ENCODE assay signal across 9 cellular contexts in genomic region chr12:113242018-113242418, GRCh38. TPM values are rescaled to one million over a fixed set of nuclear protein-coding genes. Genes with fewer than 3 reads are reported as not detected.
A peak's percentile ranks its signal among the peaks of the same experiment; 100 is the strongest.
DNase-seq lines count a peak whose midpoint lies in the region; ATAC-seq and TF ChIP-seq lines count a peak whose summit lies in the region.
"Had no signal": no experiment of that assay in that cellular context is flagged by ENCODE, and none has a peak within 500 bp of the region (broad histone marks: within the 10 kb centered on the region; RNA-seq: fewer than 3 reads in every experiment).

No MANE protein-coding gene starts in this region.

- H3K4me3 ChIP-seq in HFF-Myc (replicated peaks; ENCODE audit: low read depth, low read length) (no peak overlapping the region), RWPE2 (ENCODE audit: severe bottlenecking) (no peak overlapping the region), right cardiac atrium (ENCODE audit: low read length) (no peak overlapping the region), stomach (no peak overlapping the region)

- DNase-seq in HFF-Myc (ENCODE audit: extremely low read depth, low read depth): peak; percentile 66
- DNase-seq in RWPE2 (ENCODE audit: low spot score): peak; percentile 87
- DNase-seq in right cardiac atrium: peak in 1 of 3 donors; percentile 46
- peak; percentile 87 for DNase-seq in stomach
- no peak for DNase-seq in T-helper 17 cell
- DNase-seq: activated CD4-positive, alpha-beta T cell treated with anti-CD3 and anti-CD28 coated beads, Interleukin-2, amount 50 U/mL, for 1 hour had no signal

- 86% methylated on average over 11 of the region's 11 CpGs for WGBS in right cardiac atrium
- WGBS in stomach, 5 donors: 23 to 48% (median 28%) methylated on average over 11 of the region's 11 CpGs

- ATAC-seq in RWPE2 (ENCODE audit: low read depth): peak; percentile 60
- no peak for ATAC-seq in right cardiac atrium
- ATAC-seq in T-helper 17 cell: no peak
- ATAC-seq in HG03097 (IDR thresholded peaks at IDR 0.05; ENCODE audit: low FRiP score, unreplicated experiment): no peak
- ATAC-seq in GM21576 (IDR thresholded peaks at IDR 0.05; ENCODE audit: unreplicated experiment): no peak

- TF ChIP-seq EP300 in stomach (IDR thresholded peaks at IDR 0.05): no peak

- H3K27me3 Mint-ChIP-seq in T-helper 17 cell: no peaks in the 10 kb centered on the region
- H3K27me3 Mint-ChIP-seq: IgD-negative memory B cell had no signal

- no peak overlapping the region for H3K4me3 Mint-ChIP-seq in T-helper 17 cell
- H3K4me3 Mint-ChIP-seq: IgD-negative memory B cell had no signal

- H3K9me3 ChIP-seq in RWPE2 (ENCODE audit: severe bottlenecking) (no peaks in the 10 kb centered on the region), right cardiac atrium (ENCODE audit: control insufficient read depth, low read length) (no peaks in the 10 kb centered on the region), stomach (no peaks in the 10 kb centered on the region), T-helper 17 cell (ENCODE audit: control insufficient read depth, low read length, poor library complexity, severe bottlenecking) (no peaks in the 10 kb centered on the region)

- H3K4me1 ChIP-seq in RWPE2 (ENCODE audit: insufficient read depth, poor library complexity, severe bottlenecking): peaks cover 57% of the 10 kb centered on the region
- H3K4me1 ChIP-seq in right cardiac atrium (ENCODE audit: control insufficient read depth, insufficient read depth, low read length): peaks cover 40% of the 10 kb centered on the region
- H3K4me1 ChIP-seq in stomach: peaks cover 64 to 99% (median 75%) of the 10 kb centered on the region in 4 donors

- no peak for TF ChIP-seq CTCF in HFF-Myc (IDR thresholded peaks at IDR 0.05; ENCODE audit: low read depth, low read length, missing control alignments)
- TF ChIP-seq CTCF in RWPE2 (IDR thresholded peaks at IDR 0.05; ENCODE audit: poor library complexity, severe bottlenecking): no peak
- no peak for TF ChIP-seq CTCF in stomach (IDR thresholded peaks at IDR 0.05)

- H3K4me1 Mint-ChIP-seq in T-helper 17 cell: peaks cover 15% of the 10 kb centered on the region

- H3K27me3 ChIP-seq in RWPE2 (ENCODE audit: insufficient read depth, poor library complexity, severe bottlenecking): no peaks in the 10 kb centered on the region
- H3K27me3 ChIP-seq in right cardiac atrium (ENCODE audit: control insufficient read depth, insufficient read depth): no peaks in the 10 kb centered on the region
- H3K27me3 ChIP-seq in stomach: no peaks in the 10 kb centered on the region

- TF ChIP-seq POLR2A in stomach (IDR thresholded peaks at IDR 0.05): no peak

- H3K36me3 Mint-ChIP-seq in T-helper 17 cell (ENCODE audit: low read depth): no peaks in the 10 kb centered on the region

- H3K27ac Mint-ChIP-seq in T-helper 17 cell: no peak overlapping the region
- H3K27ac Mint-ChIP-seq: IgD-negative memory B cell had no signal

- H3K36me3 ChIP-seq in RWPE2 (ENCODE audit: low read depth) (peaks cover 30% of the 10 kb centered on the region), stomach (peaks cover 0 to 27% (median 23%) of the 10 kb centered on the region in 4 donors)

- intact Hi-C loops in right cardiac atrium (cut with DNase I) (no loop called here), stomach (cut with DNase I; ENCODE audit: low total_unique reads) (no loop called here)

- H3K27ac ChIP-seq in RWPE2 (ENCODE audit: poor library complexity, severe bottlenecking) (peak overlapping the region; percentile 98), right cardiac atrium (ENCODE audit: low read length) (peak overlapping the region; percentile 14), stomach (peak overlapping the region; percentile 62 to 87 (median 83))

RNA-seq across cellular contexts. Expression of gene TPCN1, which starts 20.8 kb away (rescaled TPM):
- total RNA-seq in right cardiac atrium (10 to 100 TPM; 73.8 to 96.1 (median 76.6) TPM), stomach (10 to 100 TPM; 15.2 to 78.2 (median 48.4) TPM), T-helper 17 cell (10 to 100 TPM; 39.9 to 59.0 TPM)
- polyA plus RNA-seq in right cardiac atrium (43.1 TPM), stomach (10 to 100 TPM in 1 of 3 donors, 1 to 10 TPM in 2; 5.8 to 24.2 (median 6.3) TPM)

RNA-seq across cellular contexts. Expression of gene RITA1, which starts 56.5 kb away (rescaled TPM):
- 10 to 100 TPM; 10.1 to 15.5 (median 14.2) TPM for total RNA-seq in right cardiac atrium
- 11.6 TPM for polyA plus RNA-seq in right cardiac atrium
- total RNA-seq in stomach: 10 to 100 TPM in 2 of 5 donors, 1 to 10 TPM in 3; 4.1 to 19.2 (median 5.0) TPM
- 10 to 100 TPM in 2 of 3 donors, 1 to 10 TPM in 1; 8.4 to 14.3 (median 11.5) TPM for polyA plus RNA-seq in stomach
- 1 to 10 TPM; 5.1 to 8.6 TPM for total RNA-seq in T-helper 17 cell

RNA-seq across cellular contexts. Expression of gene DDX54, which starts 56.7 kb away (rescaled TPM):
- 10 to 100 TPM; 27.5 to 36.1 (median 31.3) TPM for total RNA-seq in right cardiac atrium
- polyA plus RNA-seq in right cardiac atrium: 17.2 TPM
- total RNA-seq in stomach: 100 to 1,000 TPM in 1 of 5 donors, 10 to 100 TPM in 4; 14.6 to 167 (median 41.7) TPM
- 10 to 100 TPM; 28.5 to 64.6 (median 34.1) TPM for polyA plus RNA-seq in stomach
- 10 to 100 TPM; 75.9 to 92.5 TPM for total RNA-seq in T-helper 17 cell

Comparison
In these comparisons a context has a peak if more than half of its experiments do, and no peak if none do; other contexts are left out.
1. DNase-seq: peak in HFF-Myc (single experiment), RWPE2 (single experiment) and stomach (single experiment); none in T-helper 17 cell (0 of 3).
2. H3K27ac ChIP-seq: peak in every context shown above with its lines; median percentile 98 in RWPE2; 83 in stomach; 14 in right cardiac atrium.